Comparison of ENCODE assay signal across 28 cellular contexts in genomic region chr4:25674386-25674785, GRCh38. TPM values are rescaled to one million over a fixed set of nuclear protein-coding genes. Genes with fewer than 3 reads are reported as not detected.
DNase-seq lines count a peak whose midpoint lies in the region; ATAC-seq lines count a peak whose summit lies in the region.
"Had no signal": no experiment of that assay in that cellular context is flagged by ENCODE, and none has a peak within 500 bp of the region (broad histone marks: within the 10 kb centered on the region; RNA-seq: fewer than 3 reads in every experiment).

No MANE protein-coding gene starts in this region.

- peak; percentile 4 for DNase-seq in H7
- DNase-seq: 8988T; ACHN; AML-193; BE2C; C1 segment of cervical spinal cord; Caco-2; Calu3; CD4-positive, alpha-beta memory T cell; CD4-positive, alpha-beta T cell; CD4-positive, CD25-positive, alpha-beta regulatory T cell; CD8-positive, alpha-beta memory T cell; CD8-positive, alpha-beta T cell; COR-L47; DMS 273 treated with DMSO at 0.1 percent for 48 hours; DMS153; DMS53; DMS79; DMS79 treated with DMSO at 0.1 percent for 48 hours; DND-41; EL had no signal

- H3K27me3 ChIP-seq in H7 (ENCODE audit: control insufficient read depth, insufficient read depth, low read length): no peaks in the 10 kb centered on the region
- H3K27me3 ChIP-seq: BE2C; BLaER1; BLaER1 treated with 17β-estradiol and CSF1 and Interleukin-3, amounts not matched to agents 10 nM and 100 nM had no signal

- no peak overlapping the region for H3K4me3 ChIP-seq in H7 (ENCODE audit: insufficient read depth, low read depth, low read length)
- H3K4me3 ChIP-seq: A549; BLaER1; BLaER1 treated with 17β-estradiol and CSF1 and Interleukin-3, amounts not matched to agents 10 nM and 100 nM had no signal

- H3K36me3 ChIP-seq in H7 (replicated peaks; ENCODE audit: control insufficient read depth, insufficient read depth, low read length): no peaks in the 10 kb centered on the region
- H3K36me3 ChIP-seq: BE2C; BLaER1; BLaER1 treated with 17β-estradiol and CSF1 and Interleukin-3, amounts not matched to agents 10 nM and 100 nM had no signal

- no peak for ATAC-seq in activated CD4-positive, CD25-positive, alpha-beta regulatory T cell treated with anti-CD3 and anti-CD28 coated beads, Interleukin-2, amount 50 U/mL, for 24 hours
- ATAC-seq: A549; CD8-positive, alpha-beta T cell had no signal

RNA-seq across cellular contexts. Expression of gene SLC34A2, which starts 18.7 kb away (rescaled TPM):
- 0.07 and 0.28 TPM in 2 replicates for total RNA-seq in H7 (2014; rRNA removed; shearing (Covaris generic))
- total RNA-seq: A172; B cell; CD4-positive, alpha-beta memory T cell; CD4-positive, alpha-beta T cell; CD4-positive, CD25-positive, alpha-beta regulatory T cell; CD8-positive, alpha-beta memory T cell; CD8-positive, alpha-beta T cell; Daoy had no signal
